In genomic region chr17:47906443-47906842, GRCh38 we compare ENCODE assay signal across 17 cellular contexts. TPM values are rescaled to one million over a fixed set of nuclear protein-coding genes. Genes with fewer than 3 reads are reported as not detected.
DNase-seq lines count a peak whose midpoint lies in the region; ATAC-seq, FAIRE-seq and TF ChIP-seq lines count a peak whose summit lies in the region.
"Had no signal": no experiment of that assay in that cellular context is flagged by ENCODE, and none has a peak within 500 bp of the region (broad histone marks: within the 10 kb centered on the region; RNA-seq: fewer than 3 reads in every experiment).

No MANE protein-coding gene starts in this region.

- peak overlapping the region; percentile 13 to 47 (median 18) for H3K27ac ChIP-seq in right lobe of liver
- H3K27ac ChIP-seq in HepG2 (ENCODE audit: extremely low read length, insufficient read depth, low read length), result no peak overlapping the region
- peak overlapping the region; percentile 61 to 84 (median 80) for H3K27ac ChIP-seq in esophagus squamous epithelium
- H3K27ac ChIP-seq in gastrocnemius medialis, result peak overlapping the region; percentile 86 to 97 (median 90)

- no peaks in the 10 kb centered on the region for H3K36me3 ChIP-seq in right lobe of liver
- H3K36me3 ChIP-seq in HepG2 (replicated peaks in 1 of 2; ENCODE audit: control insufficient read depth in 1 of 2, insufficient read depth in 2 of 2, low read length in 2 of 2), result no peaks in the 10 kb centered on the region; a peak in 1 of 5 replicates
- peaks cover 0 to 1% (median 0%) of the 10 kb centered on the region in 3 donors for H3K36me3 ChIP-seq in esophagus squamous epithelium
- H3K36me3 ChIP-seq in gastrocnemius medialis, result no peaks in the 10 kb centered on the region

- FAIRE-seq in HepG2 (lab: Jason Lieb, UNC), result no peak
- FAIRE-seq: TTC549 had no signal

- no peak for TF ChIP-seq EP300 in HepG2 (IDR thresholded peaks at IDR 0.05; ENCODE audit: low read depth in 2 of 2, low read length in 2 of 2)
- TF ChIP-seq EP300 in HepG2 (CRISPR knock-in tag; IDR thresholded peaks at IDR 0.05; ENCODE audit: borderline replicate concordance), result no peak

- no peaks in the 10 kb centered on the region for H3K79me2 ChIP-seq in HepG2 (ENCODE audit: insufficient read depth, low read length)

- H3K27me3 ChIP-seq in right lobe of liver, result no peaks in the 10 kb centered on the region
- H3K27me3 ChIP-seq in HepG2 (ENCODE audit: control insufficient read depth in 1 of 2, insufficient read depth in 2 of 2, low read length in 2 of 2), result no peaks in the 10 kb centered on the region
- no peaks in the 10 kb centered on the region for H3K27me3 ChIP-seq in esophagus squamous epithelium
- no peaks in the 10 kb centered on the region for H3K27me3 ChIP-seq in gastrocnemius medialis

- no peak for DNase-seq in right lobe of liver
- no peak for DNase-seq in HepG2 (ENCODE audit: low spot score)
- DNase-seq in esophagus squamous epithelium (lab: John Stamatoyannopoulos, UW), result no peak
- no peak for DNase-seq in gastrocnemius medialis
- DNase-seq in GM20000 (ENCODE audit: low spot score), result no peak
- DNase-seq in anterior cingulate cortex (lab: John Stamatoyannopoulos, UW), result no peak
- DNase-seq in NCI-H2081 (lab: John Stamatoyannopoulos, UW), result no peak
- DNase-seq in activated CD4-positive, CD25-positive, alpha-beta regulatory T cell (lab: John Stamatoyannopoulos, UW), result no peak
- DNase-seq: activated CD4-positive, alpha-beta T cell treated with anti-CD3 and anti-CD28 coated beads, Interleukin-2, amount 50 U/mL, for 1 hour; activated naive CD8-positive, alpha-beta T cell treated with anti-CD3 and anti-CD28 coated beads, Interleukin-2, amount 10 ng/mL, durations not matched to agents 7 days and 5 days; EL; NCI-H2029 treated with DMSO at 0.1 percent for 48 hours; NCI-H748 treated with DMSO at 0.1 percent for 48 hours; stimulated activated CD4-positive, alpha-beta T cell treated with anti-CD3 and anti-CD28 coated beads, Interleukin-4, amount 100 ng/mL, for 24 hours had no signal

- CTCF ChIA-PET in HepG2 (lab: Yijun Ruan, JAX; ENCODE audit: low intra/inter-chr PET ratio, low total read pairs), result no interaction called here

- in situ Hi-C loops in HepG2 (cut with HindIII; ENCODE audit: extremely low pct_ligation_motif_present, low pct_unique_long_range_greater_than_20kb), result no loop called here
- in situ Hi-C loops in gastrocnemius medialis (cut with MboI; ENCODE audit: low sequenced_read_pairs in 4 of 4), result no loop called here

- H4K20me1 ChIP-seq in HepG2 (ENCODE audit: insufficient read depth, low read length), result no peaks in the 10 kb centered on the region

- no peak for TF ChIP-seq CTCF in right lobe of liver (IDR thresholded peaks at IDR 0.05)
- TF ChIP-seq CTCF in HepG2 (CRISPR knock-in tag; IDR thresholded peaks at IDR 0.05), result no peak
- no peak for TF ChIP-seq CTCF in esophagus squamous epithelium (IDR thresholded peaks at IDR 0.05)
- TF ChIP-seq CTCF in gastrocnemius medialis (IDR thresholded peaks at IDR 0.05 in 4 of 5, conservative IDR thresholded peaks at IDR 0.05 in 1 of 5), result no peak
- TF ChIP-seq CTCF in GM20000 (IDR thresholded peaks at IDR 0.05; ENCODE audit: extremely low read depth, missing control alignments), result no peak

- TF ChIP-seq RAD21 in HepG2 (CRISPR knock-in tag; IDR thresholded peaks at IDR 0.05), result no peak

- TF ChIP-seq POLR2A in right lobe of liver (IDR thresholded peaks at IDR 0.05), result no peak
- TF ChIP-seq POLR2A in HepG2 (IDR thresholded peaks at IDR 0.05; ENCODE audit: insufficient read depth in 1 of 2, low read depth in 2 of 2, low read length in 2 of 2), result no peak
- TF ChIP-seq POLR2A in esophagus squamous epithelium (IDR thresholded peaks at IDR 0.05), result no peak
- no peak for TF ChIP-seq POLR2A in gastrocnemius medialis (IDR thresholded peaks at IDR 0.05)

- POLR2A ChIA-PET in HepG2 (lab: Yijun Ruan, JAX), result interaction anchor here (3.9 kb wide), 1 partner anchor 11 kb away, joined by 37 read pairs; the partner anchor contains the start of gene SP2

- H3K4me2 ChIP-seq in HepG2 (ENCODE audit: low read depth, low read length), result no peak overlapping the region

- intact Hi-C loops in right lobe of liver (cut with DNase I), result no loop called here
- intact Hi-C loops in HepG2 (cut with micrococcal nuclease; ENCODE audit: unreplicated experiment), result no loop called here
- intact Hi-C loops in esophagus squamous epithelium (cut with DNase I), result no loop called here
- intact Hi-C loops in gastrocnemius medialis (cut with DNase I; ENCODE audit: low total_unique reads), result no loop called here

- no peak overlapping the region for H3K9ac ChIP-seq in HepG2 (ENCODE audit: insufficient read depth, low read depth, low read length)

- 90% methylated on average over 3 of the region's 3 CpGs for WGBS in right lobe of liver (ENCODE audit: insufficient coverage, low coverage, low lambda C conversion rate, missing lambda C conversion rate)
- 91% methylated on average over 3 of the region's 3 CpGs for WGBS in HepG2 (ENCODE audit: low lambda C conversion rate)
- 79 to 87% methylated on average over 3 of the region's 3 CpGs for WGBS in esophagus squamous epithelium, 2 donors

- H3K4me1 ChIP-seq in right lobe of liver (peaks cover 0 to 22% (median 3%) of the 10 kb centered on the region in 4 donors), HepG2 (ENCODE audit: insufficient read depth, low read length) (peaks cover 41% of the 10 kb centered on the region), esophagus squamous epithelium (peaks cover 16 to 64% (median 18%) of the 10 kb centered on the region in 3 donors), gastrocnemius medialis (peaks cover 78 to 97% of the 10 kb centered on the region in 2 donors)

- H3K4me3 ChIP-seq in right lobe of liver, result no peak overlapping the region
- no peak overlapping the region for H3K4me3 ChIP-seq in HepG2 (replicated peaks in 1 of 3; ENCODE audit: insufficient read depth in 1 of 3, low read depth in 2 of 3, low read length in 3 of 3)
- no peak overlapping the region for H3K4me3 ChIP-seq in esophagus squamous epithelium
- H3K4me3 ChIP-seq in gastrocnemius medialis, result peak overlapping the region in 1 of 4 donors; percentile 36

- no peaks in the 10 kb centered on the region for H3K9me3 ChIP-seq in right lobe of liver
- H3K9me3 ChIP-seq in HepG2 (ENCODE audit: low read length), result no peaks in the 10 kb centered on the region
- no peaks in the 10 kb centered on the region for H3K9me3 ChIP-seq in esophagus squamous epithelium
- H3K9me3 ChIP-seq in gastrocnemius medialis, result no peaks in the 10 kb centered on the region

- H2AFZ ChIP-seq in HepG2 (ENCODE audit: low read length), result no peak overlapping the region

- BruUV-seq in HepG2 (replicated peaks; lab: Mats Ljungman, UMichigan), result no TSS peak

- no peak for ATAC-seq in right lobe of liver
- ATAC-seq in HepG2, result no peak
- no peak for ATAC-seq in gastrocnemius medialis
- ATAC-seq: Panc1 had no signal

RNA-seq across cellular contexts. Expression of gene SP2, which starts 10.4 kb away (rescaled TPM):
- 1 to 10 TPM; 3.1 to 7.9 (median 5.5) TPM for total RNA-seq in right lobe of liver
- 1.4 and 1.5 TPM in 2 replicates for total RNA-seq in HepG2 (2016; rRNA removed; fragmentation: Illumina TruSeq; extraction: Trizol)
- 0.44 and 0.71 TPM in 2 replicates for total RNA-seq in HepG2 (2016; cell fraction: cytosol; rRNA removed; fragmentation: Illumina TruSeq; extraction: Trizol; ENCODE audit: low read depth)
- 1.1 and 1.3 TPM in 2 replicates for total RNA-seq in HepG2 (2016; cell fraction: insoluble cytoplasmic fraction; rRNA removed; fragmentation: Illumina TruSeq; extraction: Trizol)
- total RNA-seq in HepG2 (2016; cell fraction: membrane; rRNA removed; fragmentation: Illumina TruSeq; extraction: Trizol), result 2.2 and 2.7 TPM in 2 replicates
- total RNA-seq in HepG2 (2016; cell fraction: nucleus; rRNA removed; fragmentation: Illumina TruSeq; extraction: Trizol), result 1.6 and 2.4 TPM in 2 replicates
- polyA plus RNA-seq in HepG2 (2011; rRNA removed), result 4.2 and 4.8 TPM in 2 replicates
- 1.9 and 2.3 TPM in 2 replicates for polyA plus RNA-seq in HepG2 (2011; cell fraction: cytosol; rRNA removed)
- 13.9 and 14.8 TPM in 2 replicates for polyA plus RNA-seq in HepG2 (2011; cell fraction: nucleus; rRNA removed)
- 10.5 and 11.9 TPM in 2 replicates for polyA plus RNA-seq in HepG2 (2012)
- polyA plus RNA-seq in HepG2 (2016; cell fraction: cytosol; fragmentation: Illumina TruSeq; extraction: Trizol; ENCODE audit: low read depth), result 1.5 and 1.9 TPM in 2 replicates
- polyA plus RNA-seq in HepG2 (2016; cell fraction: insoluble cytoplasmic fraction; fragmentation: Illumina TruSeq; extraction: Trizol; ENCODE audit: low read depth), result 6.9 and 11.6 TPM in 2 replicates
- 4.2 and 5.0 TPM in 2 replicates for polyA plus RNA-seq in HepG2 (2016; cell fraction: membrane; fragmentation: Illumina TruSeq; extraction: Trizol; ENCODE audit: low read depth)
- polyA plus RNA-seq in HepG2 (2016; cell fraction: nucleus; fragmentation: Illumina TruSeq; extraction: Trizol; ENCODE audit: insufficient read depth, low read depth), result 12.2 and 15.0 TPM in 2 replicates
- polyA minus RNA-seq in HepG2 (2011; rRNA and poly(A)+ RNA removed; ENCODE audit: low replicate concordance), result 4.3 and 7.9 TPM in 2 replicates
- polyA minus RNA-seq in HepG2 (2011; cell fraction: cytosol; rRNA and poly(A)+ RNA removed), result 2.9 and 5.7 TPM in 2 replicates
- 3.1 and 3.5 TPM in 2 replicates for polyA minus RNA-seq in HepG2 (2011; cell fraction: nucleus; rRNA and poly(A)+ RNA removed)
- 1 to 10 TPM; 4.0 to 9.9 (median 9.2) TPM for total RNA-seq in esophagus squamous epithelium
- total RNA-seq in gastrocnemius medialis, result 10 to 100 TPM in 1 of 4 donors, 1 to 10 TPM in 3; 5.5 to 28.6 (median 7.0) TPM

RNA-seq across cellular contexts. Expression of gene PNPO, which starts 34.9 kb away (rescaled TPM):
- total RNA-seq in right lobe of liver (100 to 1,000 TPM in 5 of 6 experiments, 10 to 100 TPM in 1; 85.0 to 151 (median 124) TPM), HepG2 (2016; rRNA removed; fragmentation: Illumina TruSeq; extraction: Trizol) (63.3 and 110 TPM in 2 replicates), esophagus squamous epithelium (10 to 100 TPM; 25.6 to 38.6 (median 34.2) TPM), gastrocnemius medialis (10 to 100 TPM; 27.9 to 64.0 (median 41.5) TPM)
- total RNA-seq in HepG2 (2016; cell fraction: cytosol; rRNA removed; fragmentation: Illumina TruSeq; extraction: Trizol; ENCODE audit: low read depth), result 8.6 and 9.4 TPM in 2 replicates
- 66.0 and 103 TPM in 2 replicates for total RNA-seq in HepG2 (2016; cell fraction: insoluble cytoplasmic fraction; rRNA removed; fragmentation: Illumina TruSeq; extraction: Trizol)
- total RNA-seq in HepG2 (2016; cell fraction: membrane; rRNA removed; fragmentation: Illumina TruSeq; extraction: Trizol), result 30.0 and 31.1 TPM in 2 replicates
- 31.0 and 31.3 TPM in 2 replicates for total RNA-seq in HepG2 (2016; cell fraction: nucleus; rRNA removed; fragmentation: Illumina TruSeq; extraction: Trizol)
- polyA plus RNA-seq in HepG2 (2011; rRNA removed), result 47.9 and 48.1 TPM in 2 replicates
- 42.3 and 49.3 TPM in 2 replicates for polyA plus RNA-seq in HepG2 (2011; cell fraction: cytosol; rRNA removed)
- 24.7 and 35.1 TPM in 2 replicates for polyA plus RNA-seq in HepG2 (2011; cell fraction: nucleus; rRNA removed)
- polyA plus RNA-seq in HepG2 (2012), result 19.7 and 25.0 TPM in 2 replicates
- 4.4 and 5.2 TPM in 2 replicates for polyA plus RNA-seq in HepG2 (2016; cell fraction: cytosol; fragmentation: Illumina TruSeq; extraction: Trizol; ENCODE audit: low read depth)
- 60.3 and 63.0 TPM in 2 replicates for polyA plus RNA-seq in HepG2 (2016; cell fraction: insoluble cytoplasmic fraction; fragmentation: Illumina TruSeq; extraction: Trizol; ENCODE audit: low read depth)
- polyA plus RNA-seq in HepG2 (2016; cell fraction: membrane; fragmentation: Illumina TruSeq; extraction: Trizol; ENCODE audit: low read depth), result 18.9 and 19.7 TPM in 2 replicates
- 38.2 and 38.8 TPM in 2 replicates for polyA plus RNA-seq in HepG2 (2016; cell fraction: nucleus; fragmentation: Illumina TruSeq; extraction: Trizol; ENCODE audit: insufficient read depth, low read depth)
- polyA minus RNA-seq in HepG2 (2011; rRNA and poly(A)+ RNA removed; ENCODE audit: low replicate concordance), result 64.3 and 90.4 TPM in 2 replicates
- 33.1 and 41.3 TPM in 2 replicates for polyA minus RNA-seq in HepG2 (2011; cell fraction: cytosol; rRNA and poly(A)+ RNA removed)
- polyA minus RNA-seq in HepG2 (2011; cell fraction: nucleus; rRNA and poly(A)+ RNA removed), result 24.2 and 35.4 TPM in 2 replicates

RNA-seq across cellular contexts. Expression of gene PRR15L, which starts 51.2 kb away (rescaled TPM):
- total RNA-seq in right lobe of liver (1 to 10 TPM in 1 of 6 experiments, under 1 TPM in 5; 0.19 to 1.1 (median 0.47) TPM), HepG2 (2016; rRNA removed; fragmentation: Illumina TruSeq; extraction: Trizol) (2.0 and 2.4 TPM in 2 replicates), esophagus squamous epithelium (10 to 100 TPM in 1 of 4 donors, 1 to 10 TPM in 3; 3.3 to 12.5 (median 7.1) TPM), gastrocnemius medialis (under 1 TPM in 1 of 4 donors, not detected in 3; 0.87 TPM)
- total RNA-seq in HepG2 (2016; cell fraction: cytosol; rRNA removed; fragmentation: Illumina TruSeq; extraction: Trizol; ENCODE audit: low read depth), result 0.40 and 0.62 TPM in 2 replicates
- total RNA-seq in HepG2 (2016; cell fraction: insoluble cytoplasmic fraction; rRNA removed; fragmentation: Illumina TruSeq; extraction: Trizol), result 1.9 and 2.5 TPM in 2 replicates
- total RNA-seq in HepG2 (2016; cell fraction: membrane; rRNA removed; fragmentation: Illumina TruSeq; extraction: Trizol), result 0.93 and 1.0 TPM in 2 replicates
- total RNA-seq in HepG2 (2016; cell fraction: nucleus; rRNA removed; fragmentation: Illumina TruSeq; extraction: Trizol), result 0.65 and 0.88 TPM in 2 replicates
- 0.44 and 0.47 TPM in 2 replicates for polyA plus RNA-seq in HepG2 (2011; rRNA removed)
- polyA plus RNA-seq in HepG2 (2011; cell fraction: cytosol; rRNA removed), result 0.64 and 0.77 TPM in 2 replicates
- polyA plus RNA-seq in HepG2 (2011; cell fraction: nucleus; rRNA removed), result 0.37 and 0.81 TPM in 2 replicates
- polyA plus RNA-seq in HepG2 (2012), result 0.49 and 0.95 TPM in 2 replicates
- polyA plus RNA-seq in HepG2 (2016; cell fraction: cytosol; fragmentation: Illumina TruSeq; extraction: Trizol; ENCODE audit: low read depth), result 0.11 and 0.28 TPM in 2 replicates
- polyA plus RNA-seq in HepG2 (2016; cell fraction: insoluble cytoplasmic fraction; fragmentation: Illumina TruSeq; extraction: Trizol; ENCODE audit: low read depth), result 2.2 TPM in 2 replicates
- polyA plus RNA-seq in HepG2 (2016; cell fraction: membrane; fragmentation: Illumina TruSeq; extraction: Trizol; ENCODE audit: low read depth), result 0.43 and 0.52 TPM in 2 replicates
- polyA plus RNA-seq in HepG2 (2016; cell fraction: nucleus; fragmentation: Illumina TruSeq; extraction: Trizol; ENCODE audit: insufficient read depth, low read depth), result 1.1 and 1.2 TPM in 2 replicates
- 1.4 TPM in 1 of 2 replicates, not detected in the other for polyA minus RNA-seq in HepG2 (2011; rRNA and poly(A)+ RNA removed; ENCODE audit: low replicate concordance)
- 0.40 and 0.44 TPM in 2 replicates for polyA minus RNA-seq in HepG2 (2011; cell fraction: cytosol; rRNA and poly(A)+ RNA removed)
- polyA minus RNA-seq in HepG2 (2011; cell fraction: nucleus; rRNA and poly(A)+ RNA removed), result 0.62 TPM in 1 of 2 replicates, not detected in the other
- total RNA-seq: activated naive CD8-positive, alpha-beta T cell treated with anti-CD3 and anti-CD28 coated beads, Interleukin-2, amount 10 ng/mL, durations not matched to agents 7 days and 5 days; glomerular endothelial cell had no signal

RNA-seq across cellular contexts. Expression of gene SP6, which starts 55.5 kb away (rescaled TPM):
- total RNA-seq in right lobe of liver, result under 1 TPM in 3 of 6 experiments, not detected in 3; 0.09 to 0.12 (median 0.11) TPM
- total RNA-seq in HepG2 (2016; rRNA removed; fragmentation: Illumina TruSeq; extraction: Trizol), result 0.07 TPM in 1 of 2 replicates, not detected in the other
- not detected in 2 replicates for total RNA-seq in HepG2 (2016; cell fraction: cytosol; rRNA removed; fragmentation: Illumina TruSeq; extraction: Trizol; ENCODE audit: low read depth)
- total RNA-seq in HepG2 (2016; cell fraction: insoluble cytoplasmic fraction; rRNA removed; fragmentation: Illumina TruSeq; extraction: Trizol), result 0.04 TPM in 1 of 2 replicates, not detected in the other
- 0.03 and 0.10 TPM in 2 replicates for total RNA-seq in HepG2 (2016; cell fraction: membrane; rRNA removed; fragmentation: Illumina TruSeq; extraction: Trizol)
- not detected in 2 replicates for total RNA-seq in HepG2 (2016; cell fraction: nucleus; rRNA removed; fragmentation: Illumina TruSeq; extraction: Trizol)
- polyA plus RNA-seq in HepG2 (2011; rRNA removed), result 0.07 and 0.09 TPM in 2 replicates
- 0.05 and 0.07 TPM in 2 replicates for polyA plus RNA-seq in HepG2 (2011; cell fraction: cytosol; rRNA removed)
- 0.19 and 0.28 TPM in 2 replicates for polyA plus RNA-seq in HepG2 (2011; cell fraction: nucleus; rRNA removed)
- 0.09 TPM in 2 replicates for polyA plus RNA-seq in HepG2 (2012)
- not detected in 2 replicates for polyA plus RNA-seq in HepG2 (2016; cell fraction: cytosol; fragmentation: Illumina TruSeq; extraction: Trizol; ENCODE audit: low read depth)
- polyA plus RNA-seq in HepG2 (2016; cell fraction: insoluble cytoplasmic fraction; fragmentation: Illumina TruSeq; extraction: Trizol; ENCODE audit: low read depth), result 0.09 TPM in 1 of 2 replicates, not detected in the other
- not detected in 2 replicates for polyA plus RNA-seq in HepG2 (2016; cell fraction: membrane; fragmentation: Illumina TruSeq; extraction: Trizol; ENCODE audit: low read depth)
- polyA plus RNA-seq in HepG2 (2016; cell fraction: nucleus; fragmentation: Illumina TruSeq; extraction: Trizol; ENCODE audit: insufficient read depth, low read depth), result 0.15 and 0.19 TPM in 2 replicates
- 0.04 and 0.05 TPM in 2 replicates for polyA minus RNA-seq in HepG2 (2011; rRNA and poly(A)+ RNA removed; ENCODE audit: low replicate concordance)
- polyA minus RNA-seq in HepG2 (2011; cell fraction: cytosol; rRNA and poly(A)+ RNA removed), result not detected in 2 replicates
- polyA minus RNA-seq in HepG2 (2011; cell fraction: nucleus; rRNA and poly(A)+ RNA removed), result not detected in 2 replicates
- 1 to 10 TPM; 1.1 to 6.4 (median 3.8) TPM for total RNA-seq in esophagus squamous epithelium
- under 1 TPM in 1 of 4 donors, not detected in 3; 0.16 TPM for total RNA-seq in gastrocnemius medialis
